ENCODE assay signal across 8 cellular contexts in the genomic region with DNA sequence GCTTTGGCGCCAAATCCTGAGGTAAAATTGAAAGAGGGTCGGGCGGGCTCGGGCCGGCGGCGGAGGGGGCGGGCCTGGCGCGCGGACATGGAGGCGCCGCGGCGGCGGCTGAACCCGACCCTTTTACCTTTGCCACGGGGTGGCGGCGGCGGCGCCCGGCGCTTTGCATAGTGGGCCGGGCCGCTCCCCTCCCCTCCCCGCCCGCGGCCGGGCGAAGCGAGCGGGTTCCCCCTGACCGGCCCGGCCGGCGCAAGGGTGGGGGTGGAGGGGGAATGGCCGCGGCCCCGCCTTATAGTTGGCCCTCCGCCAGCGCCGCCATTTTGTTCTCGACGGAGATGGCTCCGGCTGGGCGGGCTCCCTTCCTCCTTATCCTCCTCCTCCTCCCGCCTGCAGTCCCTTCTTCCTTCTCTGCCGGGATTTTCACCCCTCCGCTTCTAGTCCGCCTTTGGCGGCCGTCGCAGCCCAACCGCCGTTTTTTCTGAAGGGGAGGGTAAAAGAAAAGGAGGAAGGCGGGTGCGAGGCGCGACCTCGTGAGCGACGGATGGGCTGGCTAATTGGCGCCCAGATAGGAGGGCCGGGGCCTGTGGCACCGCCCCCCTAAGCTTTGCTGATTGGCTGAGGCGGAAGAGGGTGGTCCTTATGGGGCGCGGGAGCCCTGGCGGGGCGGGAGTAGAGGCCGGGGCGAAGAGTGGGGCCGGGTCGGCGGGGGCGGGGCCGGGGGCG. TPM values are rescaled to one million over a fixed set of nuclear protein-coding genes. Genes with fewer than 3 reads are reported as not detected.
DNase-seq lines count a peak whose midpoint lies in the region; ATAC-seq and TF ChIP-seq lines count a peak whose summit lies in the region.

No MANE protein-coding gene starts in this region.

- DNase-seq in GM04504 (ENCODE audit: low read depth), result peak; percentile 93
- DNase-seq in NB4 (ENCODE audit: low read depth), result peak; percentile 95
- DNase-seq in SK-N-DZ (ENCODE audit: low spot score), result peak; percentile 98
- peak; percentile 96 for DNase-seq in activated naive CD4-positive, alpha-beta T cell treated with anti-CD3 and anti-CD28 coated beads, Interleukin-2, amount 50 U/mL, for 16 hours
- peak; percentile 99 for DNase-seq in germinal center (ENCODE audit: low spot score)
- DNase-seq in non-pigmented ciliary epithelial cell (ENCODE audit: low read depth), result peak; percentile 68
- DNase-seq in superior temporal gyrus (ENCODE audit: extremely low spot score), result peak; percentile 99

- peak; percentile 85 for ATAC-seq in HG02571 (IDR thresholded peaks at IDR 0.05; ENCODE audit: unreplicated experiment)

- peak overlapping the region; percentile 63 for H3K4me3 ChIP-seq in NB4 (ENCODE audit: low read depth, low read length)

- no peak for TF ChIP-seq CTCF in NB4 (IDR thresholded peaks at IDR 0.05; ENCODE audit: low read depth, low read length)

- TF ChIP-seq POLR2A in NB4 (IDR thresholded peaks at IDR 0.05; ENCODE audit: extremely low read depth, insufficient read length), result no peak

RNA-seq across cellular contexts. Expression of a gene that starts 0.7 kb away (rescaled TPM):
- polyA plus RNA-seq in SK-N-DZ (2014; cell fraction: cytosol; rRNA removed), result 21.5 and 29.0 TPM in 2 replicates
- 58.4 and 98.9 TPM in 2 replicates for polyA plus RNA-seq in SK-N-DZ (2014; cell fraction: nucleus; rRNA removed)

Comparison
In these comparisons a context has a peak if more than half of its experiments do, and no peak if none do; other contexts are left out.
1. Peak in every context shown above with its lines: DNase-seq, ATAC-seq and H3K4me3 ChIP-seq.